ENCODE assay signal across 1 cellular context in genomic region chr7:128841171-128841690, GRCh38.
TF ChIP-seq lines count a peak whose summit lies in the region.

No MANE protein-coding gene starts in this region.

TF ChIP-seq in HepG2, 621 proteins besides CTCF, POLR2A, EP300 and RAD21:
- TF ChIP-seq ZNF589 (CRISPR knock-in tag; conservative IDR thresholded peaks at IDR 0.05) = no peak
- no peak for TF ChIP-seq ZNF430 (CRISPR knock-in tag; IDR thresholded peaks at IDR 0.05)
- TF ChIP-seq ZNF652 (CRISPR knock-in tag; IDR thresholded peaks at IDR 0.05; ENCODE audit: borderline replicate concordance, low read depth) = no peak
- no peak for TF ChIP-seq ZNF33A (CRISPR knock-in tag; IDR thresholded peaks at IDR 0.05; ENCODE audit: borderline replicate concordance)
- TF ChIP-seq ZBTB21 (CRISPR knock-in tag; IDR thresholded peaks at IDR 0.05) = no peak
- no peak for TF ChIP-seq CAMTA2 (CRISPR knock-in tag; IDR thresholded peaks at IDR 0.05; ENCODE audit: borderline replicate concordance)
TF ChIP-seq in HepG2: peak in this region for 0.
